Comparison of ENCODE assay signal across 1 cellular context in the genomic region with DNA sequence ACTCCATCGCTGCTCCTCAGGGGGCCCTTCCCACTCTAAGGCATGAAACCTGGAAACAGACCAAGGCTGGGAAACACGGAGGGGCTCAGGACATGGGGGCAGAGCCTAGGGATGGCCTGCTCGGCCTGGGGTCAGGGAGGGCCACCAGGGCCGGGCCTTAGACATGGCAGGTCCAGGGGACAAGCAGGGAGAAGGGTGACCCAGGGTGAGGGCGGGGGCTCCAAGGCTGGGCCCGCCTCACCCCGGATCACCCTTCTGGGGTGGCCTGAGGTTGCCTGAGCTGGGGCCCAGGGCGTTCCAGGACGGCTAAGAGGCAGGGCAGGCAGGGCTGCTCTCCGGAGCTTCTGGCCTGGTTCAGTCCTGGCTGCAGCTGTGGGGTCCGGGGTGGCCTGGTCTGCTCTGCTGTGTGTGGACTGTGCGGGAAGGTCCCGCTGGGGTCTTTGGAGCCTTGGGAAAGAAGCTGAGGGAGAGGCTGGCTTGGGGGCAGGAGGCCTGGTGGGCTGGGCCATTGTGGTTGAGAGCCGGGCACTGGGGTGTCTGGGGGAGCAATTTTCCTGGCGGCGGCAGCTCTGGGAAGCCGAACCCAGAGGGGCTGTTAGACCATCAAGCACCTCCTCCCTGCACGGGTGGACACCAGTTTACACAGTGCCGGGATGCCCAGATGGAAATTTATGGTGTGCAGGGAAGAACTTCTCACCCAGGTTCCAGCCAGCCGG.
TF ChIP-seq lines count a peak whose summit lies in the region.

No MANE protein-coding gene starts in this region.

TF ChIP-seq in K562, 482 proteins besides CTCF, POLR2A, EP300 and RAD21 (continued from another document):
- no peak for TF ChIP-seq NCOA4 (IDR thresholded peaks at IDR 0.05; ENCODE audit: partially characterized antibody)
